19 cellular contexts compared by ENCODE assay signal in the genomic region with DNA sequence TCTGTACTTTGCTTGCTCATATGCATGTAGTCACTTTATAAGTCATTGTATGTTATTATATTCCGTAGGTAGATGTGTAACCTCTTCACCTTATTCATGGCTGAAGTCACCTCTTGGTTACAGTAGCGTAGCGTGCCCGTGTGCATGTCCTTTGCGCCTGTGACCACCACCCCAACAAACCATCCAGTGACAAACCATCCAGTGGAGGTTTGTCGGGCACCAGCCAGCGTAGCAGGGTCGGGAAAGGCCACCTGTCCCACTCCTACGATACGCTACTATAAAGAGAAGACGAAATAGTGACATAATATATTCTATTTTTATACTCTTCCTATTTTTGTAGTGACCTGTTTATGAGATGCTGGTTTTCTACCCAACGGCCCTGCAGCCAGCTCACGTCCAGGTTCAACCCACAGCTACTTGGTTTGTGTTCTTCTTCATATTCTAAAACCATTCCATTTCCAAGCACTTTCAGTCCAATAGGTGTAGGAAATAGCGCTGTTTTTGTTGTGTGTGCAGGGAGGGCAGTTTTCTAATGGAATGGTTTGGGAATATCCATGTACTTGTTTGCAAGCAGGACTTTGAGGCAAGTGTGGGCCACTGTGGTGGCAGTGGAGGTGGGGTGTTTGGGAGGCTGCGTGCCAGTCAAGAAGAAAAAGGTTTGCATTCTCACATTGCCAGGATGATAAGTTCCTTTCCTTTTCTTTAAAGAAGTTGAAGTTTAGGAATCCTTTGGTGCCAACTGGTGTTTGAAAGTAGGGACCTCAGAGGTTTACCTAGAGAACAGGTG. TPM values are rescaled to one million over a fixed set of nuclear protein-coding genes. Genes with fewer than 3 reads are reported as not detected.
"Had no signal": no experiment of that assay in that cellular context is flagged by ENCODE, and none has a peak within 500 bp of the region (broad histone marks: within the 10 kb centered on the region; RNA-seq: fewer than 3 reads in every experiment).

No MANE protein-coding gene starts in this region.

- H3K9me3 Mint-ChIP-seq: activated CD4-positive, alpha-beta memory T cell treated with anti-CD3 and anti-CD28 coated beads for 36 hours; activated naive CD8-positive, alpha-beta T cell treated with anti-CD3 and anti-CD28 coated beads, Interleukin-2, amount 10 ng/mL, durations not matched to agents 7 days and 5 days; activated T-cell treated with anti-CD3 and anti-CD28 coated beads, Interleukin-2, amount 50 U/mL, for 4 hours; naive thymus-derived CD4-positive, alpha-beta T cell; stimulated activated naive CD8-positive, alpha-beta T cell treated with anti-CD3 and anti-CD28 coated beads, Interleukin-15, amount 100 ng/mL, for 72 hours had no signal

- H3K36me3 Mint-ChIP-seq: activated CD4-positive, alpha-beta memory T cell treated with anti-CD3 and anti-CD28 coated beads for 36 hours; activated naive CD8-positive, alpha-beta T cell treated with anti-CD3 and anti-CD28 coated beads, Interleukin-2, amount 10 ng/mL, durations not matched to agents 7 days and 5 days had no signal

- H3K4me3 Mint-ChIP-seq: activated CD4-positive, alpha-beta memory T cell treated with anti-CD3 and anti-CD28 coated beads for 36 hours; activated naive CD8-positive, alpha-beta T cell treated with anti-CD3 and anti-CD28 coated beads, Interleukin-2, amount 10 ng/mL, durations not matched to agents 7 days and 5 days; activated T-cell treated with anti-CD3 and anti-CD28 coated beads, Interleukin-2, amount 50 U/mL, for 4 hours; naive thymus-derived CD4-positive, alpha-beta T cell; stimulated activated naive CD8-positive, alpha-beta T cell treated with anti-CD3 and anti-CD28 coated beads, Interleukin-15, amount 100 ng/mL, for 72 hours had no signal

- H3K4me1 ChIP-seq: testis had no signal

- H3K4me3 ChIP-seq: lung, testis had no signal

- H3K27ac ChIP-seq: testis had no signal

- H3K27me3 ChIP-seq: testis had no signal

- H3K27ac Mint-ChIP-seq: activated CD4-positive, alpha-beta memory T cell treated with anti-CD3 and anti-CD28 coated beads for 36 hours; activated naive CD8-positive, alpha-beta T cell treated with anti-CD3 and anti-CD28 coated beads, Interleukin-2, amount 10 ng/mL, durations not matched to agents 7 days and 5 days; naive thymus-derived CD4-positive, alpha-beta T cell; stimulated activated naive CD8-positive, alpha-beta T cell treated with anti-CD3 and anti-CD28 coated beads, Interleukin-15, amount 100 ng/mL, for 72 hours had no signal

- H3K27me3 Mint-ChIP-seq: activated CD4-positive, alpha-beta memory T cell treated with anti-CD3 and anti-CD28 coated beads for 36 hours; activated naive CD8-positive, alpha-beta T cell treated with anti-CD3 and anti-CD28 coated beads, Interleukin-2, amount 10 ng/mL, durations not matched to agents 7 days and 5 days; naive thymus-derived CD4-positive, alpha-beta T cell; stimulated activated naive CD8-positive, alpha-beta T cell treated with anti-CD3 and anti-CD28 coated beads, Interleukin-15, amount 100 ng/mL, for 72 hours had no signal

- H3K4me1 Mint-ChIP-seq: stimulated activated naive CD8-positive, alpha-beta T cell treated with anti-CD3 and anti-CD28 coated beads, Interleukin-15, amount 100 ng/mL, for 72 hours had no signal

- H3K9me3 ChIP-seq: testis had no signal

- DNase-seq: activated CD4-positive, alpha-beta memory T cell treated with anti-CD3 and anti-CD28 coated beads for 36 hours; activated gamma-delta T cell; activated naive CD8-positive, alpha-beta T cell treated with anti-CD3 and anti-CD28 coated beads, Interleukin-2, amount 10 ng/mL, durations not matched to agents 7 days and 5 days; activated T-cell treated with anti-CD3 and anti-CD28 coated beads, Interleukin-2, amount 50 U/mL, for 4 hours; anterior cingulate cortex; cerebellar nuclear complex; dermis blood vessel endothelial cell; hypothalamus; naive thymus-derived CD4-positive, alpha-beta T cell; stimulated activated CD4-positive, alpha-beta T cell treated with anti-CD3 and anti-CD28 coated beads, Interleukin-4, amount 100 ng/mL, for 4 hours; stimulated activated naive CD8-positive, alpha-beta T cell treated with anti-CD3 and anti-CD28 coated beads, Interleukin-15, amount 100 ng/mL, for 72 hours; testis had no signal

- ATAC-seq: activated T-cell treated with anti-CD3 and anti-CD28 coated beads, Interleukin-2, amount 50 U/mL, for 4 hours; esophagus mucosa; naive thymus-derived CD4-positive, alpha-beta T cell; stimulated activated naive CD8-positive, alpha-beta T cell treated with anti-CD3 and anti-CD28 coated beads, Interleukin-15, amount 100 ng/mL, for 72 hours had no signal

RNA-seq across cellular contexts. Expression of gene FGF19, which starts 51.8 kb away (rescaled TPM):
- total RNA-seq: activated CD4-positive, alpha-beta memory T cell treated with anti-CD3 and anti-CD28 coated beads for 36 hours; activated naive CD8-positive, alpha-beta T cell treated with anti-CD3 and anti-CD28 coated beads, Interleukin-2, amount 10 ng/mL, durations not matched to agents 7 days and 5 days; activated T-cell treated with anti-CD3 and anti-CD28 coated beads, Interleukin-2, amount 50 U/mL, for 4 hours; dermis blood vessel endothelial cell; esophagus mucosa; glomerular endothelial cell; mononuclear cell; naive thymus-derived CD4-positive, alpha-beta T cell; pulmonary artery endothelial cell; T-helper 2 cell treated with Interferon-gamma antibody and Interleukin-4, amounts not matched to agents 100 ng/mL and 5 ng/mL, for 36 hours; ureter had no signal
- polyA plus RNA-seq: lung; naive thymus-derived CD4-positive, alpha-beta T cell had no signal
